28 cellular contexts compared by ENCODE assay signal in the genomic region with DNA sequence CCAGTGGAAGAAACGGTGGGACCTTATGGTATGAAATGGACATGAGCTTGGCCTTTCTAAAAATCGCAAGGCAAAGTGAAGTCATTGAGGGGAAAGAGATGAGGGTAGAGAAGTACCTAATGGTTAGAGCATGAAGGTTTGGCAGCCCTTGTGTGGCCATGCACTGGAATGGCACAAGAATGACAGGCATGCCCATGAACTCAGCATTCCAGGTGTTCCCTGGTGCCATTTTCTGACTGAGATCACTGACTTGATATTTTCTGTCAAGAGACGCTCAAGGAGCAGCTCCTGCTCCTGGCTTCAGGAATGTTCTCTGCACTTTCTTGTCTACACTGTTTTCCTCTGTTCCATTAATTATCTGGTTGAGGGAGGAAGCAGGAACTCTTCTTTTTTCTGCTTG.
"Had no signal": no experiment of that assay in that cellular context is flagged by ENCODE, and none has a peak within 500 bp of the region (broad histone marks: within the 10 kb centered on the region; RNA-seq: fewer than 3 reads in every experiment).

No MANE protein-coding gene starts in this region.

- H3K36me3 Mint-ChIP-seq: naive thymus-derived CD4-positive, alpha-beta T cell; natural killer cell treated with Interleukin-12 subunit alpha and Interleukin-12 subunit beta and Interleukin-15 and Interleukin-18, amount 100 ng/mL, for 72 hours; neural progenitor cell; stimulated activated memory B cell treated with anti-CD40 and anti-IgM and Interleukin-4, amounts not matched to agents 10 μg/mL and 1 μg/mL and 100 μg/mL, for 72 hours had no signal

- DNase-seq: hippocampal formation; kidney glomerular epithelial cell; left colon; left lung; midbrain; mucosa of descending colon; naive thymus-derived CD4-positive, alpha-beta T cell; ovary; right lobe of liver; stimulated activated CD4-positive, alpha-beta T cell treated with anti-CD3 and anti-CD28 coated beads, Interleukin-1b, Interleukin-23, amount 100 ng/mL, for 48 hours; stimulated activated CD4-positive, alpha-beta T cell treated with anti-CD3 and anti-CD28 coated beads, Interleukin-2, amount 100 ng/mL, for 48 hours; stimulated activated CD4-positive, alpha-beta T cell treated with anti-CD3 and anti-CD28 coated beads, Interleukin-4, amount 100 ng/mL, for 4 hours; stimulated activated CD8-positive, alpha-beta memory T cell treated with anti-CD3 and anti-CD28 coated beads, Interleukin-4, amount 100 ng/mL, for 48 hours; stimulated activated naive CD8-positive, alpha-beta T cell treated with anti-CD3 and anti-CD28 coated beads, Interleukin-15, Interleukin-2, amounts not matched to agents 100 U/mL and 50 U/mL, for 24 hours; stomach; testis; thyroid gland; transverse colon; upper lobe of right lung had no signal

- ATAC-seq: left colon; left lung; mucosa of descending colon; naive thymus-derived CD4-positive, alpha-beta T cell; natural killer cell treated with Interleukin-12 subunit alpha and Interleukin-12 subunit beta and Interleukin-15 and Interleukin-18, amount 100 ng/mL, for 72 hours; right lobe of liver; stimulated activated memory B cell treated with anti-CD40 and anti-IgM and Interleukin-4, amounts not matched to agents 10 μg/mL and 1 μg/mL and 100 μg/mL, for 72 hours; stimulated activated naive CD8-positive, alpha-beta T cell treated with anti-CD3 and anti-CD28 coated beads, Interleukin-15, Interleukin-2, amounts not matched to agents 100 U/mL and 50 U/mL, for 24 hours; upper lobe of right lung had no signal

- H3K4me1 Mint-ChIP-seq: stimulated activated memory B cell treated with anti-CD40 and anti-IgM and Interleukin-4, amounts not matched to agents 10 μg/mL and 1 μg/mL and 100 μg/mL, for 72 hours had no signal

- H3K4me2 ChIP-seq: neural progenitor cell, smooth muscle cell had no signal

- H3K4me3 Mint-ChIP-seq: naive thymus-derived CD4-positive, alpha-beta T cell; natural killer cell treated with Interleukin-12 subunit alpha and Interleukin-12 subunit beta and Interleukin-15 and Interleukin-18, amount 100 ng/mL, for 72 hours; neural progenitor cell; stimulated activated memory B cell treated with anti-CD40 and anti-IgM and Interleukin-4, amounts not matched to agents 10 μg/mL and 1 μg/mL and 100 μg/mL, for 72 hours had no signal

- H3K27me3 Mint-ChIP-seq: naive thymus-derived CD4-positive, alpha-beta T cell; natural killer cell treated with Interleukin-12 subunit alpha and Interleukin-12 subunit beta and Interleukin-15 and Interleukin-18, amount 100 ng/mL, for 72 hours; progenitor cell of endocrine pancreas; stimulated activated memory B cell treated with anti-CD40 and anti-IgM and Interleukin-4, amounts not matched to agents 10 μg/mL and 1 μg/mL and 100 μg/mL, for 72 hours had no signal

- H3K9ac ChIP-seq: neural progenitor cell had no signal

- H3K4me3 ChIP-seq: left lung, lung, mucosa of descending colon, neural progenitor cell, ovary, right atrium auricular region, right lobe of liver, smooth muscle cell, stomach, testis, thyroid gland, transverse colon, upper lobe of right lung had no signal

- H3K27me3 ChIP-seq: left lung, neural progenitor cell, ovary, right atrium auricular region, right lobe of liver, stomach, testis, thyroid gland, transverse colon, upper lobe of right lung had no signal

- FAIRE-seq: keratinocyte, urothelium cell line had no signal

- H3K27ac Mint-ChIP-seq: naive thymus-derived CD4-positive, alpha-beta T cell; natural killer cell treated with Interleukin-12 subunit alpha and Interleukin-12 subunit beta and Interleukin-15 and Interleukin-18, amount 100 ng/mL, for 72 hours; neural progenitor cell; progenitor cell of endocrine pancreas; stimulated activated memory B cell treated with anti-CD40 and anti-IgM and Interleukin-4, amounts not matched to agents 10 μg/mL and 1 μg/mL and 100 μg/mL, for 72 hours had no signal

- H3K4me1 ChIP-seq: left lung, right atrium auricular region, right lobe of liver, stomach, testis, thyroid gland, transverse colon, upper lobe of right lung had no signal

- H3K36me3 ChIP-seq: left lung, neural progenitor cell, ovary, right atrium auricular region, right lobe of liver, stomach, thyroid gland, transverse colon, upper lobe of right lung had no signal

- H3K9me3 Mint-ChIP-seq: natural killer cell treated with Interleukin-12 subunit alpha and Interleukin-12 subunit beta and Interleukin-15 and Interleukin-18, amount 100 ng/mL, for 72 hours; neural progenitor cell; stimulated activated memory B cell treated with anti-CD40 and anti-IgM and Interleukin-4, amounts not matched to agents 10 μg/mL and 1 μg/mL and 100 μg/mL, for 72 hours had no signal

- H3K9me3 ChIP-seq: left lung, mucosa of descending colon, ovary, right atrium auricular region, right lobe of liver, stomach, testis, thyroid gland, transverse colon, upper lobe of right lung had no signal

- H3K27ac ChIP-seq: left lung, neural progenitor cell, ovary, right atrium auricular region, right lobe of liver, stomach, testis, thyroid gland, transverse colon, upper lobe of right lung had no signal

- H2AFZ ChIP-seq: neural progenitor cell had no signal
